17 cellular contexts compared by ENCODE assay signal in genomic region chr19:40630571-40631160, GRCh38. TPM values are rescaled to one million over a fixed set of nuclear protein-coding genes. Genes with fewer than 3 reads are reported as not detected.
DNase-seq lines count a peak whose midpoint lies in the region; ATAC-seq and TF ChIP-seq lines count a peak whose summit lies in the region.
"Had no signal": no experiment of that assay in that cellular context is flagged by ENCODE, and none has a peak within 500 bp of the region (broad histone marks: within the 10 kb centered on the region; RNA-seq: fewer than 3 reads in every experiment).

No MANE protein-coding gene starts in this region.

- no peak overlapping the region for H3K23ac ChIP-seq in IMR-90 (ENCODE audit: low read depth, low read length)

- DNase-seq in Right ventricle myocardium superior, result no peak
- DNase-seq in cardiac septum (ENCODE audit: low spot score), result no peak
- no peak for DNase-seq in IMR-90
- no peak for DNase-seq in left ventricle myocardium inferior
- DNase-seq in stimulated activated naive B cell treated with anti-CD40 and anti-IgM and Interleukin-4, amounts not matched to agents 10 μg/mL and 1 μg/mL and 100 μg/mL, for 72 hours, result no peak
- no peak for DNase-seq in NCI-H128 (lab: John Stamatoyannopoulos, UW; ENCODE audit: unreplicated experiment)
- DNase-seq in lower leg skin (ENCODE audit: low spot score in 2 of 2), result no peak
- DNase-seq in HAP-1 (ENCODE audit: low spot score in 2 of 2), result no peak
- DNase-seq: ACHN, AML-193, DMS53, HCEC 1CT, NCI-H1048, NCI-H146, NCI-H2081, NCI-H524, SIG-M5 had no signal

- H3K36me3 Mint-ChIP-seq in stimulated activated naive B cell treated with anti-CD40 and anti-IgM and Interleukin-4, amounts not matched to agents 10 μg/mL and 1 μg/mL and 100 μg/mL, for 72 hours, result peaks cover 8 to 20% of the 10 kb centered on the region in 2 donors

- dilution Hi-C loops in IMR-90 (cut with HindIII; ENCODE audit: low sequenced_read_pairs, unreplicated experiment), result no loop called here

- ATAC-seq in Right ventricle myocardium superior (ENCODE audit: poor library complexity) (peak; percentile 3), IMR-90 (ENCODE audit: low read depth) (no peak)
- ATAC-seq in stimulated activated naive B cell treated with anti-CD40 and anti-IgM and Interleukin-4, amounts not matched to agents 10 μg/mL and 1 μg/mL and 100 μg/mL, for 72 hours (replicated peaks), result no peak

- H3K9ac ChIP-seq in IMR-90 (ENCODE audit: low read depth, low read length), result no peak overlapping the region

- TF ChIP-seq POLR2A in IMR-90 (IDR thresholded peaks at IDR 0.05; ENCODE audit: low read depth, low read length) (no peak), lower leg skin (IDR thresholded peaks at IDR 0.05) (no peak)

- H3K4me1 ChIP-seq in IMR-90 (ENCODE audit: control insufficient read depth, insufficient read depth, low read length), result peaks cover 14% of the 10 kb centered on the region
- H3K4me1 ChIP-seq in left ventricle myocardium inferior, result peaks cover 18% of the 10 kb centered on the region
- H3K4me1 ChIP-seq in HAP-1, result no peaks in the 10 kb centered on the region

- H3K4me3 Mint-ChIP-seq in stimulated activated naive B cell treated with anti-CD40 and anti-IgM and Interleukin-4, amounts not matched to agents 10 μg/mL and 1 μg/mL and 100 μg/mL, for 72 hours, result no peak overlapping the region

- peaks cover 10 to 20% of the 10 kb centered on the region in 2 donors for H3K27me3 Mint-ChIP-seq in stimulated activated naive B cell treated with anti-CD40 and anti-IgM and Interleukin-4, amounts not matched to agents 10 μg/mL and 1 μg/mL and 100 μg/mL, for 72 hours

- no peaks in the 10 kb centered on the region for H4K20me1 ChIP-seq in IMR-90 (ENCODE audit: insufficient read depth, low read length)

- no TSS peak for BruUV-seq in IMR-90 (replicated peaks; lab: Mats Ljungman, UMichigan)

- no peaks in the 10 kb centered on the region for H3K9me3 ChIP-seq in IMR-90 (ENCODE audit: control insufficient read depth, insufficient read depth, low read length)
- H3K9me3 ChIP-seq in left ventricle myocardium inferior (replicated peaks), result no peaks in the 10 kb centered on the region
- H3K9me3 ChIP-seq in HAP-1, result no peaks in the 10 kb centered on the region

- H2AFZ ChIP-seq in IMR-90 (replicated peaks; ENCODE audit: low read length, poor library complexity), result no peak overlapping the region

- peak overlapping the region; percentile 16 for H3K27ac Mint-ChIP-seq in stimulated activated naive B cell treated with anti-CD40 and anti-IgM and Interleukin-4, amounts not matched to agents 10 μg/mL and 1 μg/mL and 100 μg/mL, for 72 hours

- H3K9me1 ChIP-seq in IMR-90 (ENCODE audit: insufficient read depth, low read length), result peaks cover 18% of the 10 kb centered on the region

- intact Hi-C loops in Right ventricle myocardium superior (cut with DNase I) (loop anchor here (10.0 kb wide), 1 partner anchor 106 kb away; no protein-coding TSS in a partner anchor), cardiac septum (cut with DNase I) (loop anchor here (10.0 kb wide), 1 partner anchor 326 kb away; no protein-coding TSS in a partner anchor), IMR-90 (cut with micrococcal nuclease) (no loop called here), left ventricle myocardium inferior (cut with micrococcal nuclease) (no loop called here), lower leg skin (cut with DNase I; ENCODE audit: low total_unique reads) (loop anchor here (5.0 to 10.0 kb wide), 2 partner anchors 103 to 166 kb away; partner anchors contain the start of genes BLVRB and SPTBN4)

- WGBS in IMR-90 (ENCODE audit: extremely low coverage in 2 of 2, insufficient read length in 1 of 2), 2 experiments, result 65% methylated on average over 2 of the region's 16 CpGs; no CpG with 5 or more reads in 1 of the 2 experiments
- 60 to 66% methylated on average over 16 of the region's 16 CpGs for WGBS in lower leg skin, 2 donors

- H3K4me3 ChIP-seq in IMR-90 (ENCODE audit: insufficient read depth, low read depth, low read length) (no peak overlapping the region), left ventricle myocardium inferior (no peak overlapping the region), lower leg skin (ENCODE audit: low read depth, poor library complexity, severe bottlenecking) (no peak overlapping the region), HAP-1 (no peak overlapping the region)

- TF ChIP-seq RAD21 in IMR-90 (IDR thresholded peaks at IDR 0.05; ENCODE audit: low read length), result no peak

- peak overlapping the region in 1 of 2 experiments; percentile 42; a peak in 1 of 4 replicates for H4K8ac ChIP-seq in IMR-90 (ENCODE audit: low read depth in 2 of 2, low read length in 2 of 2)

- H2AK5ac ChIP-seq in IMR-90 (ENCODE audit: low read depth, low read length), result 0 out of 2 replicates have a peak overlapping the region, but pooled peaks have one; percentile 46

- H3K18ac ChIP-seq in IMR-90 (ENCODE audit: low read depth, low read length), result no peak overlapping the region

- 0 out of 4 replicates have a peak, but pooled peaks cover 0 to 4% of the 10 kb centered on the region in 2 experiments for H3K79me1 ChIP-seq in IMR-90 (ENCODE audit: low read depth in 1 of 2, low read length in 2 of 2)

- POLR2A ChIA-PET in IMR-90 (lab: Charles Lee; ENCODE audit: unreplicated experiment), result no interaction called here

- TF ChIP-seq CTCF in IMR-90 (conservative IDR thresholded peaks at IDR 0.05; ENCODE audit: low read depth, low read length) (no peak), left ventricle myocardium inferior (IDR thresholded peaks at IDR 0.05; ENCODE audit: borderline replicate concordance) (no peak), lower leg skin (IDR thresholded peaks at IDR 0.05) (no peak)

- peak overlapping the region; percentile 11; the same call in 1 of the 2 replicates for H3K4ac ChIP-seq in IMR-90 (ENCODE audit: low read depth, low read length)

- H3K27me3 ChIP-seq in IMR-90 (ENCODE audit: control insufficient read depth, insufficient read depth, low read length) (no peaks in the 10 kb centered on the region), left ventricle myocardium inferior (ENCODE audit: low read depth) (no peaks in the 10 kb centered on the region), HAP-1 (ENCODE audit: low read depth) (peaks cover 2% of the 10 kb centered on the region; the same call in 1 of the 2 replicates)

- peaks cover 43% of the 10 kb centered on the region for H3K36me3 ChIP-seq in IMR-90 (ENCODE audit: control insufficient read depth, insufficient read depth, low read length)
- peaks cover 40% of the 10 kb centered on the region for H3K36me3 ChIP-seq in left ventricle myocardium inferior
- peaks cover 4% of the 10 kb centered on the region for H3K36me3 ChIP-seq in HAP-1 (replicated peaks)

- peak overlapping the region; percentile 16; the same call in 1 of the 2 replicates for H2BK20ac ChIP-seq in IMR-90 (ENCODE audit: low read depth, low read length)

- H3K27ac ChIP-seq in IMR-90 (ENCODE audit: insufficient read depth, low read length) (no peak overlapping the region), left ventricle myocardium inferior (replicated peaks) (peak overlapping the region; percentile 30)

- no peak overlapping the region for H4K5ac ChIP-seq in IMR-90 (ENCODE audit: low read depth, low read length)

- no peak overlapping the region for H3K4me2 ChIP-seq in IMR-90 (ENCODE audit: low read depth, low read length)

- H4K91ac ChIP-seq in IMR-90 (ENCODE audit: insufficient read depth, low read depth, low read length), result no peak overlapping the region

- CTCF ChIA-PET in IMR-90 (lab: Yijun Ruan, JAX), result no interaction called here

- no peak overlapping the region for H3K56ac ChIP-seq in IMR-90 (ENCODE audit: extremely low read depth, insufficient read depth, low read length)

- H3K4me1 Mint-ChIP-seq in stimulated activated naive B cell treated with anti-CD40 and anti-IgM and Interleukin-4, amounts not matched to agents 10 μg/mL and 1 μg/mL and 100 μg/mL, for 72 hours, result peaks cover 8 to 16% of the 10 kb centered on the region in 2 donors

- H3K9me3 Mint-ChIP-seq in stimulated activated naive B cell treated with anti-CD40 and anti-IgM and Interleukin-4, amounts not matched to agents 10 μg/mL and 1 μg/mL and 100 μg/mL, for 72 hours, result no peaks in the 10 kb centered on the region

- no peak overlapping the region for H2BK5ac ChIP-seq in IMR-90 (ENCODE audit: low read depth, low read length, poor library complexity, severe bottlenecking)

- H2BK120ac ChIP-seq in IMR-90 (ENCODE audit: low read depth, low read length), result no peak overlapping the region

- peak overlapping the region; percentile 76 for H2AK9ac ChIP-seq in IMR-90 (replicated peaks; ENCODE audit: low read depth, low read length, poor library complexity)

- H2BK15ac ChIP-seq in IMR-90 (ENCODE audit: low read depth, low read length), result no peak overlapping the region; the same call in 2 of the 3 replicates

- in situ Hi-C loops in IMR-90 (cut with MboI; ENCODE audit: low sequenced_read_pairs) (no loop called here), HAP-1 (cut with MboI; ENCODE audit: low sequenced_read_pairs) (loop anchor here (10.0 kb wide), 1 partner anchor 326 kb away; no protein-coding TSS in a partner anchor)

- H3K14ac ChIP-seq in IMR-90 (replicated peaks; ENCODE audit: low read depth, low read length), result no peak overlapping the region

TF ChIP-seq in IMR-90, 13 proteins besides CTCF, POLR2A, EP300 and RAD21 (continues in another document):
- no peak for TF ChIP-seq RCOR1 (IDR thresholded peaks at IDR 0.05; ENCODE audit: insufficient replicate concordance, low read length)
- no peak for TF ChIP-seq CHD1 (IDR thresholded peaks at IDR 0.05; ENCODE audit: low read depth, low read length)
- no peak for TF ChIP-seq MXI1 (IDR thresholded peaks at IDR 0.05; ENCODE audit: borderline replicate concordance, low read depth, low read length)

RNA-seq across cellular contexts. Expression of gene LTBP4, which starts 29.5 kb away (rescaled TPM):
- 296 TPM for total RNA-seq in Right ventricle myocardium superior
- total RNA-seq in cardiac septum, result 216 TPM
- 4.4 and 14.7 TPM in 2 replicates for total RNA-seq in IMR-90 (2012; rRNA removed)
- polyA plus RNA-seq in IMR-90 (2012; rRNA removed), result 61.6 and 70.3 TPM in 2 replicates
- polyA plus RNA-seq in IMR-90 (2012; cell fraction: cytosol; rRNA removed), result 121 and 133 TPM in 2 replicates
- 202 and 477 TPM in 2 replicates for polyA plus RNA-seq in IMR-90 (2012; cell fraction: nucleus; rRNA removed; ENCODE audit: low replicate concordance)
- 260 TPM for total RNA-seq in left ventricle myocardium inferior
- 100 to 1,000 TPM; 113 to 181 (median 144) TPM for total RNA-seq in lower leg skin

RNA-seq across cellular contexts. Expression of gene SHKBP1, which starts 54.0 kb away (rescaled TPM):
- total RNA-seq in Right ventricle myocardium superior, result 15.7 TPM
- 28.6 TPM for total RNA-seq in cardiac septum
- total RNA-seq in IMR-90 (2012; rRNA removed), result 15.6 and 16.1 TPM in 2 replicates
- 94.0 and 108 TPM in 2 replicates for polyA plus RNA-seq in IMR-90 (2012; rRNA removed)
- polyA plus RNA-seq in IMR-90 (2012; cell fraction: cytosol; rRNA removed), result 70.5 and 114 TPM in 2 replicates
- polyA plus RNA-seq in IMR-90 (2012; cell fraction: nucleus; rRNA removed; ENCODE audit: low replicate concordance), result 124 and 239 TPM in 2 replicates
- total RNA-seq in left ventricle myocardium inferior, result 14.8 TPM
- total RNA-seq in lower leg skin, result 10 to 100 TPM; 39.6 to 53.4 (median 43.0) TPM

RNA-seq across cellular contexts. Expression of gene NUMBL, which starts 59.8 kb away (rescaled TPM):
- 13.5 TPM for total RNA-seq in Right ventricle myocardium superior
- 20.7 TPM for total RNA-seq in cardiac septum
- 6.3 and 6.9 TPM in 2 replicates for total RNA-seq in IMR-90 (2012; rRNA removed)
- polyA plus RNA-seq in IMR-90 (2012; rRNA removed), result 29.0 and 29.8 TPM in 2 replicates
- 45.8 and 88.1 TPM in 2 replicates for polyA plus RNA-seq in IMR-90 (2012; cell fraction: cytosol; rRNA removed)
- polyA plus RNA-seq in IMR-90 (2012; cell fraction: nucleus; rRNA removed; ENCODE audit: low replicate concordance), result 107 and 168 TPM in 2 replicates
- 14.7 TPM for total RNA-seq in left ventricle myocardium inferior
- total RNA-seq in lower leg skin, result 10 to 100 TPM; 11.2 to 45.8 (median 36.0) TPM

Comparison
In these comparisons a context has a peak if more than half of its experiments do, and no peak if none do; other contexts are left out.
1. intact Hi-C loops: an anchor here in Right ventricle myocardium superior (10.0 kb wide), cardiac septum (10.0 kb wide) and lower leg skin (5.0 to 10.0 kb wide); none called in IMR-90 and left ventricle myocardium inferior.